In the genomic region with DNA sequence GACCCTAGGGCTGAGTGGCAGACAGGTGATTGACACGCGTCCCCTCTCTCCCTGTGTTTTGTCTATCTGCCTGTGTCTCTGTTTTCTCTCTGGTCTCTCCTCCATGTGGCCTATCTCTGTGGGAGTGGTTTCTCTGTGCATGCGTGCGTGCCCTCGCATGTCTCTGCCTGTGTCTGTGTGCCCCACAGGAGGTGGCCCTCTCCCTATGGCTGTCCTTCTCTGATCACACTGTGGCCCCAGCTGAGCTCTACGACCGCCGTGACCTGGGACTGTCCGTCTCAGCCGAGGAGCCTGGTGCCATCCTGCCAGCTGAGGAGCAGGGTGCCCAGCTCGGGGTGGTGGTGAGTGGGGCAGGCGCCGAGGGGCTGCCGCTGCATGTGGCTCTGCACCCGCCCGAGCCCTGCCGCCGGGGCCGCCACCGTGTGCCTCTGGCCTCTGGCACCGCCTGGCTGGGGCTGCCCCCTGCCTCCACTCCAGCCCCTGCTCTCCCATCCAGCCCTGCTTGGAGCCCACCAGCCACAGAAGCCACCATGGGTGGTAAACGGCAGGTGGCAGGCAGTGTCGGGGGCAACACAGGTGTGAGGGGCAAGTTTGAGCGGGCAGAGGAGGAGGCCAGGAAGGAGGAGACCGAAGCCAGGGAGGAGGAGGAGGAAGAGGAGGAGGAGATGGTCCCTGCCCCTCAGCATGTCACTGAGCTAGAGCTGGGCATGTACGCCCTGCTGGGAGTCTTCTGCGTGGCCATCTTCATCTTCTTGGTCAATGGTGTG, we compare ENCODE assay signal across 22 cellular contexts. TPM values are rescaled to one million over a fixed set of nuclear protein-coding genes. Genes with fewer than 3 reads are reported as not detected.
DNase-seq lines count a peak whose midpoint lies in the region; ATAC-seq, FAIRE-seq and TF ChIP-seq lines count a peak whose summit lies in the region.
"Had no signal": no experiment of that assay in that cellular context is flagged by ENCODE, and none has a peak within 500 bp of the region (broad histone marks: within the 10 kb centered on the region; RNA-seq: fewer than 3 reads in every experiment).

No MANE protein-coding gene starts in this region.

- H3K27ac ChIP-seq in Panc1 (ENCODE audit: low read length), result no peak overlapping the region
- H3K27ac ChIP-seq: HL-60, thoracic aorta, VCaP had no signal

- no peaks in the 10 kb centered on the region for H3K9me3 ChIP-seq in Panc1 (ENCODE audit: control insufficient read depth, insufficient read depth, low read depth, low read length)
- H3K9me3 ChIP-seq: gastroesophageal sphincter, MG63, thoracic aorta had no signal

- H3K27me3 ChIP-seq in Panc1 (ENCODE audit: control insufficient read depth, insufficient read depth, low read length), result no peaks in the 10 kb centered on the region
- H3K27me3 ChIP-seq: MG63 had no signal

- 0 out of 2 replicates have a peak, but pooled peaks have one; percentile 20 for ATAC-seq in Panc1
- ATAC-seq in GM21576 (IDR thresholded peaks at IDR 0.05; ENCODE audit: unreplicated experiment), result no peak
- ATAC-seq in GM18870 (IDR thresholded peaks at IDR 0.05; ENCODE audit: unreplicated experiment), result no peak
- ATAC-seq: gastroesophageal sphincter, PC-3 had no signal

- no peaks in the 10 kb centered on the region for H3K4me1 ChIP-seq in Panc1 (ENCODE audit: control insufficient read depth, insufficient read depth, low read length)
- H3K4me1 ChIP-seq: gastroesophageal sphincter had no signal

- no peak overlapping the region for H3K4me3 ChIP-seq in Panc1 (ENCODE audit: low read depth in 2 of 2, low read length in 2 of 2)
- H3K4me3 ChIP-seq: gastroesophageal sphincter, MG63, thoracic aorta had no signal

- CTCF ChIA-PET in Panc1 (lab: Charles Lee), result no interaction called here

- peaks cover 36% of the 10 kb centered on the region for H3K4me1 Mint-ChIP-seq in nephron progenitor cell

- BruUV-seq in Panc1 (replicated peaks; lab: Mats Ljungman, UMichigan), result no TSS peak

- peak; percentile 34; the same call in 1 of the 2 replicates for TF ChIP-seq POLR2A in GM12891 (IDR thresholded peaks at IDR 0.05; ENCODE audit: low read depth, low read length)

- peaks cover 22% of the 10 kb centered on the region for H3K36me3 Mint-ChIP-seq in nephron progenitor cell (ENCODE audit: low read depth)

- H3K4me3 Mint-ChIP-seq in nephron progenitor cell, result no peak overlapping the region
- H3K4me3 Mint-ChIP-seq: CD4-positive, alpha-beta T cell; T-helper 1 cell treated with Interleukin-12 subunit alpha and Interleukin-12 subunit beta and Interleukin-4 antibody, amounts not matched to agents 30 μg/mL and 1 μg/mL, for 36 hours had no signal

- H3K9me3 Mint-ChIP-seq in nephron progenitor cell, result no peaks in the 10 kb centered on the region
- H3K9me3 Mint-ChIP-seq: CD4-positive, alpha-beta T cell; T-helper 1 cell treated with Interleukin-12 subunit alpha and Interleukin-12 subunit beta and Interleukin-4 antibody, amounts not matched to agents 30 μg/mL and 1 μg/mL, for 36 hours had no signal

- intact Hi-C loops in Panc1 (cut with micrococcal nuclease; ENCODE audit: unreplicated experiment), result no loop called here

- TF ChIP-seq CTCF in Panc1 (IDR thresholded peaks at IDR 0.05) (no peak), nephron progenitor cell (IDR thresholded peaks at IDR 0.05) (no peak)

- H3K27me3 Mint-ChIP-seq in nephron progenitor cell (ENCODE audit: low read depth, poor library complexity), result peaks cover 2% of the 10 kb centered on the region
- H3K27me3 Mint-ChIP-seq: CD4-positive, alpha-beta T cell had no signal

- POLR2A ChIA-PET in Panc1 (lab: Charles Lee), result interaction anchor here (0.6 kb wide), 1 partner anchor 176 kb away, joined by 3 read pairs; no protein-coding TSS in a partner anchor

- peak overlapping the region; percentile 85 for H3K27ac Mint-ChIP-seq in nephron progenitor cell
- H3K27ac Mint-ChIP-seq: CD4-positive, alpha-beta T cell; T-helper 1 cell treated with Interleukin-12 subunit alpha and Interleukin-12 subunit beta and Interleukin-4 antibody, amounts not matched to agents 30 μg/mL and 1 μg/mL, for 36 hours had no signal

- DNase-seq in GM12891 (ENCODE audit: insufficient read length, low spot score), result no peak
- no peak for DNase-seq in Panc1 (ENCODE audit: low read depth, low spot score)
- DNase-seq in nephron progenitor cell, result no peak
- DNase-seq in NCI-H187 (lab: John Stamatoyannopoulos, UW), result no peak
- DNase-seq: activated CD4-positive, alpha-beta T cell treated with anti-CD3 and anti-CD28 coated beads, Interleukin-2, amount 50 U/mL, for 4 hours; caudate nucleus; CD4-positive, alpha-beta T cell; erythroblast; IMR-90; MG63; NCI-H1436 treated with DMSO at 0.1 percent for 48 hours; NCI-H82; nucleus accumbens; PC-3; retina had no signal

- peak; percentile 81 for FAIRE-seq in GM12891 (lab: Jason Lieb, UNC)

- in situ Hi-C loops in Panc1 (cut with HindIII; ENCODE audit: low pct_unique_long_range_greater_than_20kb, low sequenced_read_pairs), result no loop called here

- H3K36me3 ChIP-seq in Panc1 (ENCODE audit: control insufficient read depth, insufficient read depth, low read length), result no peaks in the 10 kb centered on the region
- H3K36me3 ChIP-seq: MG63 had no signal

TF ChIP-seq in GM12891, 5 proteins besides CTCF, POLR2A, EP300 and RAD21:
- TF ChIP-seq TAF1 (IDR thresholded peaks at IDR 0.05; ENCODE audit: low read depth, low read length), result 0 out of 2 replicates have a peak, but pooled peaks have one; percentile 14
- no peak for TF ChIP-seq SPI1 (IDR thresholded peaks at IDR 0.05; ENCODE audit: low read depth, low read length)
- peak; percentile 19 for TF ChIP-seq POLR2AphosphoS5 (IDR thresholded peaks at IDR 0.05; ENCODE audit: low read depth, low read length)
- no peak for TF ChIP-seq POU2F2 (IDR thresholded peaks at IDR 0.05; ENCODE audit: low read depth, low read length)
- TF ChIP-seq PAX5 (IDR thresholded peaks at IDR 0.05; ENCODE audit: insufficient read depth, low read length, severe bottlenecking), result no peak

RNA-seq across cellular contexts. Expression of gene TMEM132A, which starts 11.6 kb away (rescaled TPM):
- polyA plus RNA-seq in GM12891 (2012; ENCODE audit: low read depth, missing spikeins), result 7.5 TPM
- total RNA-seq in Panc1 (2021; ENCODE audit: unreplicated experiment), result 154 TPM
- polyA plus RNA-seq in Panc1 (2012; ENCODE audit: insufficient read length), result 211 TPM
- total RNA-seq: CD4-positive, alpha-beta T cell had no signal

RNA-seq across cellular contexts. Expression of gene SLC15A3, which starts 16.1 kb away (rescaled TPM):
- polyA plus RNA-seq in GM12891 (2012; ENCODE audit: low read depth, missing spikeins), result 73.0 TPM
- 8.7 TPM for total RNA-seq in Panc1 (2021; ENCODE audit: unreplicated experiment)
- polyA plus RNA-seq in Panc1 (2012; ENCODE audit: insufficient read length), result 6.4 TPM
- total RNA-seq: PC-3 had no signal

RNA-seq across cellular contexts. Expression of gene TMEM109, which starts 21.9 kb away (rescaled TPM):
- polyA plus RNA-seq in GM12891 (2012; ENCODE audit: low read depth, missing spikeins), result 46.5 TPM
- 91.8 TPM for total RNA-seq in Panc1 (2021; ENCODE audit: unreplicated experiment)
- 72.0 TPM for polyA plus RNA-seq in Panc1 (2012; ENCODE audit: insufficient read length)

RNA-seq across cellular contexts. Expression of gene PRPF19, which starts 29.5 kb away (rescaled TPM):
- polyA plus RNA-seq in GM12891 (2012; ENCODE audit: low read depth, missing spikeins), result 114 TPM
- total RNA-seq in Panc1 (2021; ENCODE audit: unreplicated experiment), result 149 TPM
- 198 TPM for polyA plus RNA-seq in Panc1 (2012; ENCODE audit: insufficient read length)

RNA-seq across cellular contexts. Expression of gene CD6, which starts 35.6 kb away (rescaled TPM):
- polyA plus RNA-seq in GM12891 (2012; ENCODE audit: low read depth, missing spikeins), result 5.0 TPM
- 1.1 TPM for total RNA-seq in Panc1 (2021; ENCODE audit: unreplicated experiment)
- 0.78 TPM for polyA plus RNA-seq in Panc1 (2012; ENCODE audit: insufficient read length)
- total RNA-seq: IMR-90, PC-3 had no signal
- polyA plus RNA-seq: IMR-90 had no signal
